ENCODE assay signal across 8 cellular contexts in the genomic region with DNA sequence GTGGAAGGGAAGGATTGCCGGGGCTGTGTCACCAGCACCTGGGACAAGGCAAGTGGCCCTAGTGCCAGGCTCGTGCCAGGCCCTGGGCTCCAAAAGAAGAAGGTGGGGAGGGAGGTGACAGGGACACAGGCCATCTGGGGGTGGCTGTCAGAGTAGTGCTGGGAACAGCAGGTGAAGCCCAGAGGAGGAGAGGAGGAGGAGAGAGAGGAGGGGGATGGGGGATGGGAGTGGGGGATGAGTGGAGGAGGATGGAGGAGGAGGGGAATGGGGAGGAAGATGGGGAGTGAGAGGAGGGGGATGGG. TPM values are rescaled to one million over a fixed set of nuclear protein-coding genes. Genes with fewer than 3 reads are reported as not detected.
DNase-seq lines count a peak whose midpoint lies in the region; ATAC-seq, FAIRE-seq and TF ChIP-seq lines count a peak whose summit lies in the region.

No MANE protein-coding gene starts in this region.

- intact Hi-C loops in PC-9 (cut with micrococcal nuclease; ENCODE audit: unreplicated experiment) (loop anchor here (1.0 to 2.0 kb wide), 2 partner anchors 19 to 23 kb away; a partner anchor contains a TSS), pancreas (cut with DNase I) (no loop called here)

- H3K36me3 ChIP-seq in PC-9 (ENCODE audit: low read depth) (no peaks in the 10 kb centered on the region), H1 (ENCODE audit: control insufficient read depth in 2 of 4, insufficient read depth in 4 of 4, low read length in 3 of 4) (peaks cover 3 to 29% (median 12%) of the 10 kb centered on the region in 4 experiments), pancreas (peaks cover 0 to 2% (median 0%) of the 10 kb centered on the region in 3 donors)

- no peak overlapping the region for H2AK5ac ChIP-seq in H1 (ENCODE audit: low read depth, low read length)

- H3K79me2 ChIP-seq in PC-9 (ENCODE audit: low read depth), result no peaks in the 10 kb centered on the region; the same call in 1 of the 2 replicates
- no peaks in the 10 kb centered on the region for H3K79me2 ChIP-seq in H1 (ENCODE audit: control insufficient read depth in 1 of 2, insufficient read depth in 2 of 2, low read length in 2 of 2)

- TF ChIP-seq RAD21 in H1 (IDR thresholded peaks at IDR 0.05 in 1 of 2, conservative IDR thresholded peaks at IDR 0.05 in 1 of 2; ENCODE audit: low read depth in 2 of 2, low read length in 2 of 2), result no peak

- peak overlapping the region; percentile 36; the same call in 1 of the 2 replicates for H2BK5ac ChIP-seq in H1 (ENCODE audit: low read depth, low read length)

- peak overlapping the region; percentile 68 for H3K4me3 ChIP-seq in GM12865 (ENCODE audit: low read depth, low read length)
- H3K4me3 ChIP-seq in PC-9, result no peak overlapping the region
- peak overlapping the region in 1 of 4 experiments; percentile 49; a peak in 2 of 8 replicates for H3K4me3 ChIP-seq in H1 (ENCODE audit: extremely low read depth in 1 of 4, insufficient read depth in 2 of 4, low read depth in 3 of 4, low read length in 4 of 4)
- H3K4me3 ChIP-seq in pancreas, result no peak overlapping the region

- H3K27ac ChIP-seq in PC-9 (peak overlapping the region; percentile 4; the same call in 1 of the 2 replicates), H1 (ENCODE audit: low read depth, low read length) (no peak overlapping the region), pancreas (peak overlapping the region; percentile 71 to 91 (median 84))

- peak; percentile 2 to 28 (median 9) for ATAC-seq in pancreas

- TF ChIP-seq EP300 in H1 (IDR thresholded peaks at IDR 0.05; ENCODE audit: borderline replicate concordance in 1 of 2, low read depth in 2 of 2, low read length in 2 of 2), result no peak

- H3K14ac ChIP-seq in H1 (ENCODE audit: insufficient read length), result no peak overlapping the region

- no TSS peak for BruUV-seq in PC-9 (replicated peaks; lab: Mats Ljungman, UMichigan)

- no peak overlapping the region for H3K9ac ChIP-seq in H1 (replicated peaks in 1 of 4; ENCODE audit: extremely low read depth in 1 of 4, low read depth in 3 of 4, low read length in 3 of 4)

- FAIRE-seq in H1 (lab: Jason Lieb, UNC), result no peak
- no peak for FAIRE-seq in pancreas (lab: Jason Lieb, UNC)

- CTCF ChIA-PET in PC-9 (lab: Charles Lee) (interaction anchor here (0.7 to 1.9 kb wide), 2 partner anchors 25 to 35 kb away, joined by 3 to 17 read pairs; no protein-coding TSS in a partner anchor), H1 (lab: Charles Lee; ENCODE audit: partially characterized antibody) (interaction anchor here (1.1 to 5.3 kb wide), 5 partner anchors 17 to 62 kb away, joined by 3 to 48 read pairs (median 9); a partner anchor contains a TSS)

- peak overlapping the region; percentile 97 for H4K91ac ChIP-seq in H1 (replicated peaks; ENCODE audit: insufficient read length, low read length)

- H3K56ac ChIP-seq in H1 (replicated peaks; ENCODE audit: insufficient read length, low read depth, low read length), result no peak overlapping the region

- H4K5ac ChIP-seq in H1 (ENCODE audit: insufficient read length, low read depth, low read length), result peak overlapping the region; percentile 80

- 0 out of 2 replicates have a peak overlapping the region, but pooled peaks have one; percentile 27 for H2BK12ac ChIP-seq in H1 (ENCODE audit: low read depth, low read length)

- no peak overlapping the region for H3K23ac ChIP-seq in H1 (ENCODE audit: insufficient read length)

- H2AFZ ChIP-seq in PC-9 (no peak overlapping the region), H1 (ENCODE audit: low read length) (no peak overlapping the region)

- H4K20me1 ChIP-seq in PC-9 (ENCODE audit: insufficient read depth), result no peaks in the 10 kb centered on the region
- H4K20me1 ChIP-seq in H1 (replicated peaks in 1 of 2; ENCODE audit: control insufficient read depth in 1 of 2, insufficient read depth in 2 of 2, low read length in 2 of 2), result no peaks in the 10 kb centered on the region

- TF ChIP-seq CTCF in GM12865 (IDR thresholded peaks at IDR 0.05; ENCODE audit: insufficient read depth, low read depth, low read length, missing control alignments) (no peak), PC-9 (conservative IDR thresholded peaks at IDR 0.05) (no peak), H1 (IDR thresholded peaks at IDR 0.05; ENCODE audit: control extremely low read depth in 1 of 3, insufficient read depth in 1 of 3, low read depth in 1 of 3, low read length in 3 of 3) (no peak), pancreas (IDR thresholded peaks at IDR 0.05) (no peak)

- H2BK20ac ChIP-seq in H1 (ENCODE audit: low read length), result peak overlapping the region; percentile 61; the same call in 1 of the 2 replicates

- peak overlapping the region; percentile 60 for H3K18ac ChIP-seq in H1 (ENCODE audit: extremely low read depth, low read length)

- no peak for TF ChIP-seq POLR2A in H1 (IDR thresholded peaks at IDR 0.05; ENCODE audit: control extremely low read depth in 1 of 2, low read depth in 2 of 2, low read length in 2 of 2)

- H3K9me3 ChIP-seq in PC-9 (ENCODE audit: insufficient read depth, low read depth) (no peaks in the 10 kb centered on the region), H1 (ENCODE audit: insufficient read depth in 2 of 2, low read depth in 1 of 2, low read length in 1 of 2) (no peaks in the 10 kb centered on the region), pancreas (no peaks in the 10 kb centered on the region)

- peaks cover 5% of the 10 kb centered on the region; the same call in 1 of the 2 replicates for H3K23me2 ChIP-seq in H1 (ENCODE audit: low read depth, low read length)

- no peaks in the 10 kb centered on the region for H3K9me2 ChIP-seq in PC-9 (ENCODE audit: insufficient read depth)

- H3K4me1 ChIP-seq in PC-9 (replicated peaks; ENCODE audit: insufficient read depth) (peaks cover 45% of the 10 kb centered on the region), H1 (replicated peaks in 1 of 4; ENCODE audit: control insufficient read depth in 3 of 4, insufficient read depth in 4 of 4, low read length in 3 of 4) (peaks cover 0 to 25% (median 10%) of the 10 kb centered on the region in 4 experiments; a peak in 6 of 7 replicates), pancreas (no peaks in the 10 kb centered on the region)

- H2BK15ac ChIP-seq in H1 (ENCODE audit: low read length), result peak overlapping the region; percentile 97; the same call in 1 of the 2 replicates

- 11% methylated on average over 2 of the region's 2 CpGs; no CpG with 5 or more reads in 1 of the 2 experiments for WGBS in H1 (ENCODE audit: extremely low coverage in 1 of 2, insufficient coverage in 1 of 2, insufficient read length in 1 of 2, insufficient replicate concordance in 2 of 2, low coverage in 1 of 2, low lambda C conversion rate in 2 of 2, missing lambda C conversion rate in 1 of 2), 2 experiments
- WGBS in pancreas, 2 donors, result 27 to 34% methylated on average over 1 to 2 of the region's 2 CpGs

- peak overlapping the region; percentile 99 for H3K4ac ChIP-seq in H1 (replicated peaks; ENCODE audit: insufficient read length, low read depth, low read length)

- H3K4me2 ChIP-seq in PC-9, result peak overlapping the region; percentile 63
- peak overlapping the region; percentile 33 to 63 for H3K4me2 ChIP-seq in H1 (ENCODE audit: insufficient read depth in 1 of 2, low read depth in 2 of 2, low read length in 2 of 2)

- POLR2A ChIA-PET in PC-9 (lab: Charles Lee; ENCODE audit: unreplicated experiment), result interaction anchor here (0.6 to 3.4 kb wide), 7 partner anchors 12 to 867 kb away, joined by 3 to 63 read pairs (median 23); a partner anchor contains a TSS
- POLR2A ChIA-PET in H1 (lab: Charles Lee; ENCODE audit: partially characterized antibody), result interaction anchor here (0.7 to 10.4 kb wide), 11 partner anchors 12 to 115 kb away, joined by 3 to 141 read pairs (median 4); a partner anchor contains a TSS

- peak overlapping the region; percentile 40; the same call in 1 of the 2 replicates for H4K8ac ChIP-seq in H1 (ENCODE audit: extremely low read depth, insufficient read depth, low read length)

- H3K27me3 ChIP-seq in PC-9 (ENCODE audit: insufficient read depth, low read depth) (no peaks in the 10 kb centered on the region), H1 (replicated peaks in 1 of 4; ENCODE audit: control insufficient read depth in 3 of 4, extremely low read depth in 1 of 4, insufficient read depth in 3 of 4, low read length in 3 of 4) (no peaks in the 10 kb centered on the region), pancreas (no peaks in the 10 kb centered on the region)

- no peak overlapping the region for H2BK120ac ChIP-seq in H1 (replicated peaks; ENCODE audit: low read depth, low read length)

- no peak for DNase-seq in GM12865 (ENCODE audit: low read depth)
- no peak for DNase-seq in PC-9
- no peak for DNase-seq in H1 (ENCODE audit: low read depth in 1 of 2, low spot score in 2 of 2)
- DNase-seq in pancreas, result no peak
- DNase-seq in NCI-H2029 (lab: John Stamatoyannopoulos, UW), result no peak
- DNase-seq in SW 1271 (lab: John Stamatoyannopoulos, UW), result no peak
- DNase-seq in DMS 273 treated with DMSO at 0.1 percent for 48 hours (lab: John Stamatoyannopoulos, UW), result no peak
- DNase-seq in dermis blood vessel endothelial cell, result no peak

- H3K79me1 ChIP-seq in H1 (ENCODE audit: low read depth, low read length), result no peaks in the 10 kb centered on the region; the same call in 1 of the 2 replicates

- peaks cover 71% of the 10 kb centered on the region for H3F3A ChIP-seq in PC-9 (ENCODE audit: insufficient read depth, low read depth)

RNA-seq across cellular contexts. Expression of a gene that starts 18.7 kb away (rescaled TPM):
- total RNA-seq in PC-9 (2021) (291 and 323 TPM in 2 replicates), pancreas (10 to 100 TPM; 16.5 to 39.0 (median 33.4) TPM), dermis blood vessel endothelial cell (88.5 and 185 TPM in 2 replicates)
- total RNA-seq in H1 (2021; fragmentation: NEBNext Ultra II Directional; extraction: Animal tissue kit (Norgen Biotek cat#: 25700)), result 319 and 344 TPM in 2 replicates
- polyA plus RNA-seq in H1 (2011; rRNA removed) (302 and 380 TPM in 2 replicates), pancreas (10 to 100 TPM; 65.9 to 67.9 TPM)
- polyA plus RNA-seq in H1 (2011; cell fraction: cytosol; rRNA removed), result 472 TPM
- polyA plus RNA-seq in H1 (2011; cell fraction: nucleus; rRNA removed), result 307 TPM
- polyA plus RNA-seq in H1 (2012, experiment 1 of 2), result 245 to 329 TPM (median 314 TPM) in 4 replicates
- 316 TPM for polyA plus RNA-seq in H1 (2012, experiment 2 of 2)
- 312 TPM for polyA plus RNA-seq in H1 (2013, experiment 1 of 2)
- 316 TPM for polyA plus RNA-seq in H1 (2013, experiment 2 of 2)
- 47.1 and 48.2 TPM in 2 replicates for polyA minus RNA-seq in H1 (2011; rRNA and poly(A)+ RNA removed)
- polyA minus RNA-seq in H1 (2011; cell fraction: cytosol; rRNA and poly(A)+ RNA removed), result 90.1 TPM
- 101 TPM for polyA minus RNA-seq in H1 (2011; cell fraction: nucleus; rRNA and poly(A)+ RNA removed)

RNA-seq across cellular contexts. Expression of a gene that starts 22.7 kb away (rescaled TPM):
- total RNA-seq in PC-9 (2021) (115 and 150 TPM in 2 replicates), pancreas (100 to 1,000 TPM in 5 of 6 donors, 10 to 100 TPM in 1; 86.8 to 181 (median 137) TPM), dermis blood vessel endothelial cell (122 and 173 TPM in 2 replicates)
- 77.5 and 95.8 TPM in 2 replicates for total RNA-seq in H1 (2021; fragmentation: NEBNext Ultra II Directional; extraction: Animal tissue kit (Norgen Biotek cat#: 25700))
- polyA plus RNA-seq in H1 (2011; rRNA removed) (54.0 and 64.4 TPM in 2 replicates), pancreas (100 to 1,000 TPM; 111 to 128 TPM)
- 88.8 TPM for polyA plus RNA-seq in H1 (2011; cell fraction: cytosol; rRNA removed)
- 97.7 TPM for polyA plus RNA-seq in H1 (2011; cell fraction: nucleus; rRNA removed)
- polyA plus RNA-seq in H1 (2012, experiment 1 of 2), result 15.6 to 62.2 TPM (median 61.4 TPM) in 4 replicates
- 20.8 TPM for polyA plus RNA-seq in H1 (2012, experiment 2 of 2)
- polyA plus RNA-seq in H1 (2013, experiment 1 of 2), result 45.5 TPM
- polyA plus RNA-seq in H1 (2013, experiment 2 of 2), result 50.7 TPM
- polyA minus RNA-seq in H1 (2011; rRNA and poly(A)+ RNA removed), result 21.2 and 23.0 TPM in 2 replicates
- polyA minus RNA-seq in H1 (2011; cell fraction: cytosol; rRNA and poly(A)+ RNA removed), result 115 TPM
- 188 TPM for polyA minus RNA-seq in H1 (2011; cell fraction: nucleus; rRNA and poly(A)+ RNA removed)

RNA-seq across cellular contexts. Expression of a gene that starts 29.9 kb away (rescaled TPM):
- total RNA-seq in PC-9 (2021) (5.6 and 7.3 TPM in 2 replicates), pancreas (1 to 10 TPM; 1.0 to 5.6 (median 1.6) TPM), dermis blood vessel endothelial cell (under 0.01 and 0.17 TPM in 2 replicates)
- total RNA-seq in H1 (2021; fragmentation: NEBNext Ultra II Directional; extraction: Animal tissue kit (Norgen Biotek cat#: 25700)), result 0.31 and 1.0 TPM in 2 replicates
- polyA plus RNA-seq in H1 (2011; rRNA removed) (0.36 and 0.82 TPM in 2 replicates), pancreas (10 to 100 TPM; 14.7 to 25.3 TPM)
- polyA plus RNA-seq in H1 (2011; cell fraction: cytosol; rRNA removed), result 0.45 TPM
- 4.0 TPM for polyA plus RNA-seq in H1 (2011; cell fraction: nucleus; rRNA removed)
- 0.22 to 0.46 TPM (median 0.31 TPM) in 4 replicates for polyA plus RNA-seq in H1 (2012, experiment 1 of 2)
- 0.18 TPM for polyA plus RNA-seq in H1 (2012, experiment 2 of 2)
- polyA plus RNA-seq in H1 (2013, experiment 1 of 2), result 0.12 TPM
- polyA plus RNA-seq in H1 (2013, experiment 2 of 2), result 0.15 TPM
- 0.98 and 1.9 TPM in 2 replicates for polyA minus RNA-seq in H1 (2011; rRNA and poly(A)+ RNA removed)
- 0.51 TPM for polyA minus RNA-seq in H1 (2011; cell fraction: cytosol; rRNA and poly(A)+ RNA removed)
- 3.5 TPM for polyA minus RNA-seq in H1 (2011; cell fraction: nucleus; rRNA and poly(A)+ RNA removed)

RNA-seq across cellular contexts. Expression of a gene that starts 36.3 kb away (rescaled TPM):
- total RNA-seq in PC-9 (2021), result 42.0 and 53.6 TPM in 2 replicates
- 33.2 and 33.4 TPM in 2 replicates for total RNA-seq in H1 (2021; fragmentation: NEBNext Ultra II Directional; extraction: Animal tissue kit (Norgen Biotek cat#: 25700))
- 16.6 and 17.0 TPM in 2 replicates for polyA plus RNA-seq in H1 (2011; rRNA removed)
- polyA plus RNA-seq in H1 (2011; cell fraction: cytosol; rRNA removed), result 19.4 TPM
- polyA plus RNA-seq in H1 (2011; cell fraction: nucleus; rRNA removed), result 29.1 TPM
- 21.0 to 25.1 TPM (median 23.6 TPM) in 4 replicates for polyA plus RNA-seq in H1 (2012, experiment 1 of 2)
- 19.1 TPM for polyA plus RNA-seq in H1 (2012, experiment 2 of 2)
- 41.9 TPM for polyA plus RNA-seq in H1 (2013, experiment 1 of 2)
- 41.8 TPM for polyA plus RNA-seq in H1 (2013, experiment 2 of 2)
- polyA minus RNA-seq in H1 (2011; rRNA and poly(A)+ RNA removed), result 58.5 and 73.6 TPM in 2 replicates
- 23.0 TPM for polyA minus RNA-seq in H1 (2011; cell fraction: cytosol; rRNA and poly(A)+ RNA removed)
- polyA minus RNA-seq in H1 (2011; cell fraction: nucleus; rRNA and poly(A)+ RNA removed), result 27.0 TPM
- total RNA-seq in pancreas, result 10 to 100 TPM; 32.9 to 44.4 (median 37.1) TPM
- 10 to 100 TPM; 10.4 to 20.7 TPM for polyA plus RNA-seq in pancreas
- total RNA-seq in dermis blood vessel endothelial cell, result 28.2 and 29.6 TPM in 2 replicates
